Comparison of ENCODE assay signal across 30 cellular contexts in the genomic region with DNA sequence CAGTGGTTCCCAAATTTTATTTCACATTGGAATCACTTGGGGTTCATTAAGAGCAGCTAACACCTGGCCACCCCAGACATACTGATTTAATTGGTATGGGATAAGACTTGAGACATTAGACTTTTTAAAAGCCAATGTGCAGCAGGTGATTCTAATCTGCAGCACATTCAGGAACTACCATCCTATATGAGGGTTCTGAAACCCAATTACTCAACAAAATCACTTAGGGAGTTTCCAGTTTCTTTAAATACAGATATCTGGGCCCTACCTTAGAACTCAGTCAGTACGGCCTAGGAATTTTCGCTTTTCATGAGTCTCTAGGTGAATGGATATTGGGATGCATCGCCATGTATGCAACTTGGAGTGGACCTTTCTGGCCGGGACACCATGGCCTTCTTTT.
"Had no signal": no experiment of that assay in that cellular context is flagged by ENCODE, and none has a peak within 500 bp of the region (broad histone marks: within the 10 kb centered on the region; RNA-seq: fewer than 3 reads in every experiment).

No MANE protein-coding gene starts in this region.

- H3K4me3 Mint-ChIP-seq: immature natural killer cell; naive thymus-derived CD8-positive, alpha-beta T cell; nephron; neural crest cell; stimulated activated naive CD8-positive, alpha-beta T cell treated with anti-CD3 and anti-CD28 coated beads, Interleukin-15, Interleukin-2, amounts not matched to agents 100 ng/mL and 50 ng/mL, for 24 hours had no signal

- H3K27me3 ChIP-seq: left lung, pancreas, suprapubic skin, tibial artery, upper lobe of right lung had no signal

- ATAC-seq: left colon; left lung; lower lobe of right lung; naive thymus-derived CD8-positive, alpha-beta T cell; pancreas; right cardiac atrium; sciatic nerve; upper lobe of right lung had no signal

- H3K4me3 ChIP-seq: left lung, lower lobe of right lung, pancreas, prostate gland, skin epidermis, suprapubic skin, thoracic aorta, tibial artery, upper lobe of right lung had no signal

- H3K27ac ChIP-seq: left lung, lower lobe of right lung, pancreas, prostate gland, skin epidermis, suprapubic skin, thoracic aorta, tibial artery, upper lobe of right lung had no signal

- H3K36me3 Mint-ChIP-seq: immature natural killer cell; naive thymus-derived CD8-positive, alpha-beta T cell had no signal

- H3K27me3 Mint-ChIP-seq: stimulated activated naive CD8-positive, alpha-beta T cell treated with anti-CD3 and anti-CD28 coated beads, Interleukin-15, Interleukin-2, amounts not matched to agents 100 ng/mL and 50 ng/mL, for 24 hours had no signal

- H3K9me3 ChIP-seq: left lung, lower lobe of right lung, pancreas, prostate gland, suprapubic skin, thoracic aorta, tibial artery, upper lobe of right lung had no signal

- H3K36me3 ChIP-seq: left lung, lower lobe of right lung, pancreas, prostate gland, suprapubic skin, thoracic aorta, tibial artery, upper lobe of right lung had no signal

- H3K9me3 Mint-ChIP-seq: immature natural killer cell; naive thymus-derived CD8-positive, alpha-beta T cell; nephron; neural crest cell; stimulated activated naive CD8-positive, alpha-beta T cell treated with anti-CD3 and anti-CD28 coated beads, Interleukin-15, Interleukin-2, amounts not matched to agents 100 ng/mL and 50 ng/mL, for 24 hours had no signal

- H3K27ac Mint-ChIP-seq: immature natural killer cell; nephron; stimulated activated naive CD8-positive, alpha-beta T cell treated with anti-CD3 and anti-CD28 coated beads, Interleukin-15, Interleukin-2, amounts not matched to agents 100 ng/mL and 50 ng/mL, for 24 hours had no signal

- H3K4me1 Mint-ChIP-seq: nephron had no signal

- DNase-seq: hippocampal formation; immature natural killer cell; kidney; left colon; left lung; lower lobe of right lung; mammary epithelial cell; mesenchymal stem cell; naive thymus-derived CD8-positive, alpha-beta T cell; nucleus accumbens; pancreas; posterior cingulate gyrus; retina; right cardiac atrium; stimulated activated CD4-positive, alpha-beta T cell treated with anti-CD3 and anti-CD28 coated beads, Interleukin-12 subunit alpha, Interleukin-12 subunit beta, amount 100 ng/mL, for 4 hours; stimulated activated CD4-positive, alpha-beta T cell treated with anti-CD3 and anti-CD28 coated beads, Interleukin-15, amount 100 ng/mL, for 24 hours; stimulated activated CD4-positive, alpha-beta T cell treated with anti-CD3 and anti-CD28 coated beads, Interleukin-2, amount 100 ng/mL, for 24 hours; stimulated activated CD4-positive, alpha-beta T cell treated with anti-CD3 and anti-CD28 coated beads, Interleukin-4, amount 100 ng/mL, for 1 hour; stimulated activated naive CD4-positive, alpha-beta T cell; tibial artery; trophoblast cell; upper lobe of right lung had no signal

- H3K4me1 ChIP-seq: left lung, lower lobe of right lung, pancreas, prostate gland, suprapubic skin, tibial artery, upper lobe of right lung had no signal
